2 cellular contexts compared by ENCODE assay signal in the genomic region with DNA sequence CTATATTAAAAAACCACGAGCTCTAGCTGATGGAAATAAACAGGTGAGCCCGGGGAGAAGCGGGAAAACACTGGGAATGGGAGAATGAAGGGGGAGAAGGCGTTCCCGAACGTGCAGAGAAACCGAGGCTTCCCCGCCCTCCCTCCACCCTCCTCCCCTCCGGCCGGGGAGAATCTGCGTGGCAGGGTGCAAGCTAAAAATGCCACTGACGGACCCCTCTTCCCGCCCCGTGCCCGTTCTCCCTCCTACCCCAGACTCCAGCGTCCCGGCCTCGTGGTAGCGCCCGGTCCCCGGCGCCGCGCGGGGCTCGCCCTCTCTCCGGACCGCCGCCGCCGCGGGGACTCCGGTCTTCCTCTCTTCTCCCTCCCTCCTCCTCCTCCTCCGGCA.
TF ChIP-seq lines count a peak whose summit lies in the region.

No MANE protein-coding gene starts in this region.

TF ChIP-seq in SK-N-SH, 30 proteins besides CTCF, POLR2A, EP300 and RAD21 (continued from another document):
- TF ChIP-seq JUND (IDR thresholded peaks at IDR 0.05) (no peak), MEF2A (IDR thresholded peaks at IDR 0.05; ENCODE audit: borderline replicate concordance, low read depth) (no peak), RFX5 (IDR thresholded peaks at IDR 0.05; ENCODE audit: low read length) (no peak), RCOR1 (IDR thresholded peaks at IDR 0.05; ENCODE audit: low read length) (no peak), FOXJ3 (CRISPR knock-in tag; IDR thresholded peaks at IDR 0.05) (no peak), TAF1 (IDR thresholded peaks at IDR 0.05; ENCODE audit: borderline replicate concordance, low read depth, low read length) (no peak), NFIC (IDR thresholded peaks at IDR 0.05; ENCODE audit: borderline replicate concordance) (no peak), SIN3A (IDR thresholded peaks at IDR 0.05; ENCODE audit: borderline replicate concordance, low read depth, low read length) (no peak)
- TF ChIP-seq, protein P1, sequence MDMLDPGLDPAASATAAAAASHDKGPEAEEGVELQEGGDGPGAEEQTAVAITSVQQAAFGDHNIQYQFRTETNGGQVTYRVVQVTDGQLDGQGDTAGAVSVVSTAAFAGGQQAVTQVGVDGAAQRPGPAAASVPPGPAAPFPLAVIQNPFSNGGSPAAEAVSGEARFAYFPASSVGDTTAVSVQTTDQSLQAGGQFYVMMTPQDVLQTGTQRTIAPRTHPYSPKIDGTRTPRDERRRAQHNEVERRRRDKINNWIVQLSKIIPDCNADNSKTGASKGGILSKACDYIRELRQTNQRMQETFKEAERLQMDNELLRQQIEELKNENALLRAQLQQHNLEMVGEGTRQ (IDR thresholded peaks at IDR 0.05; ENCODE audit: borderline replicate concordance, low read depth, low read length), result no peak
TF ChIP-seq in SK-N-SH: peak in this region for 0.

TF ChIP-seq in SK-N-SH treated with all-trans-retinoic acid at 6 μM for 48 hours, 23 proteins besides CTCF, POLR2A, EP300 and RAD21 (continued from another document):
- TF ChIP-seq, protein P2, sequence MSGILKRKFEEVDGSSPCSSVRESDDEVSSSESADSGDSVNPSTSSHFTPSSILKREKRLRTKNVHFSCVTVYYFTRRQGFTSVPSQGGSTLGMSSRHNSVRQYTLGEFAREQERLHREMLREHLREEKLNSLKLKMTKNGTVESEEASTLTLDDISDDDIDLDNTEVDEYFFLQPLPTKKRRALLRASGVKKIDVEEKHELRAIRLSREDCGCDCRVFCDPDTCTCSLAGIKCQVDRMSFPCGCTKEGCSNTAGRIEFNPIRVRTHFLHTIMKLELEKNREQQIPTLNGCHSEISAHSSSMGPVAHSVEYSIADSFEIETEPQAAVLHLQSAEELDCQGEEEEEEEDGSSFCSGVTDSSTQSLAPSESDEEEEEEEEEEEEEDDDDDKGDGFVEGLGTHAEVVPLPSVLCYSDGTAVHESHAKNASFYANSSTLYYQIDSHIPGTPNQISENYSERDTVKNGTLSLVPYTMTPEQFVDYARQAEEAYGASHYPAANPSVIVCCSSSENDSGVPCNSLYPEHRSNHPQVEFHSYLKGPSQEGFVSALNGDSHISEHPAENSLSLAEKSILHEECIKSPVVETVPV (CRISPR knock-in tag; IDR thresholded peaks at IDR 0.05), result no peak
- TF ChIP-seq, protein P3, sequence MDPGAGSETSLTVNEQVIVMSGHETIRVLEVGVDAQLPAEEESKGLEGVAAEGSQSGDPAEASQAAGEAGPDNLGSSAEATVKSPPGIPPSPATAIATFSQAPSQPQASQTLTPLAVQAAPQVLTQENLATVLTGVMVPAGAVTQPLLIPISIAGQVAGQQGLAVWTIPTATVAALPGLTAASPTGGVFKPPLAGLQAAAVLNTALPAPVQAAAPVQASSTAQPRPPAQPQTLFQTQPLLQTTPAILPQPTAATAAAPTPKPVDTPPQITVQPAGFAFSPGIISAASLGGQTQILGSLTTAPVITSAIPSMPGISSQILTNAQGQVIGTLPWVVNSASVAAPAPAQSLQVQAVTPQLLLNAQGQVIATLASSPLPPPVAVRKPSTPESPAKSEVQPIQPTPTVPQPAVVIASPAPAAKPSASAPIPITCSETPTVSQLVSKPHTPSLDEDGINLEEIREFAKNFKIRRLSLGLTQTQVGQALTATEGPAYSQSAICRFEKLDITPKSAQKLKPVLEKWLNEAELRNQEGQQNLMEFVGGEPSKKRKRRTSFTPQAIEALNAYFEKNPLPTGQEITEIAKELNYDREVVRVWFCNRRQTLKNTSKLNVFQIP (CRISPR knock-in tag; IDR thresholded peaks at IDR 0.05; ENCODE audit: borderline replicate concordance, low read depth), result no peak
- TF ChIP-seq ZFP30 (CRISPR knock-in tag; IDR thresholded peaks at IDR 0.05) (no peak), ARNTL (CRISPR knock-in tag; IDR thresholded peaks at IDR 0.05; ENCODE audit: borderline replicate concordance, low read depth) (no peak), ZNF70 (CRISPR knock-in tag; IDR thresholded peaks at IDR 0.05) (no peak), SNAI2 (CRISPR knock-in tag; IDR thresholded peaks at IDR 0.05) (no peak), OSR1 (CRISPR knock-in tag; IDR thresholded peaks at IDR 0.05) (no peak), ZFP3 (CRISPR knock-in tag; IDR thresholded peaks at IDR 0.05) (no peak), ESRRG (CRISPR knock-in tag; IDR thresholded peaks at IDR 0.05) (no peak), CSDC2 (CRISPR knock-in tag; IDR thresholded peaks at IDR 0.05) (no peak), ISL1 (CRISPR knock-in tag; IDR thresholded peaks at IDR 0.05) (no peak), TCF4 (CRISPR knock-in tag; IDR thresholded peaks at IDR 0.05; ENCODE audit: borderline replicate concordance) (no peak), BACH2 (CRISPR knock-in tag; IDR thresholded peaks at IDR 0.05; ENCODE audit: borderline replicate concordance) (no peak)
- TF ChIP-seq, protein P4, sequence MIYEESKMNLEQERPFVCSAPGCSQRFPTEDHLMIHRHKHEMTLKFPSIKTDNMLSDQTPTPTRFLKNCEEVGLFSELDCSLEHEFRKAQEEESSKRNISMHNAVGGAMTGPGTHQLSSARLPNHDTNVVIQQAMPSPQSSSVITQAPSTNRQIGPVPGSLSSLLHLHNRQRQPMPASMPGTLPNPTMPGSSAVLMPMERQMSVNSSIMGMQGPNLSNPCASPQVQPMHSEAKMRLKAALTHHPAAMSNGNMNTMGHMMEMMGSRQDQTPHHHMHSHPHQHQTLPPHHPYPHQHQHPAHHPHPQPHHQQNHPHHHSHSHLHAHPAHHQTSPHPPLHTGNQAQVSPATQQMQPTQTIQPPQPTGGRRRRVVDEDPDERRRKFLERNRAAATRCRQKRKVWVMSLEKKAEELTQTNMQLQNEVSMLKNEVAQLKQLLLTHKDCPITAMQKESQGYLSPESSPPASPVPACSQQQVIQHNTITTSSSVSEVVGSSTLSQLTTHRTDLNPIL (CRISPR knock-in tag; IDR thresholded peaks at IDR 0.05; ENCODE audit: low read depth), result no peak
TF ChIP-seq in SK-N-SH treated with all-trans-retinoic acid at 6 μM for 48 hours: peak in this region for 0.
